ENCODE assay signal across 36 cellular contexts in the genomic region with DNA sequence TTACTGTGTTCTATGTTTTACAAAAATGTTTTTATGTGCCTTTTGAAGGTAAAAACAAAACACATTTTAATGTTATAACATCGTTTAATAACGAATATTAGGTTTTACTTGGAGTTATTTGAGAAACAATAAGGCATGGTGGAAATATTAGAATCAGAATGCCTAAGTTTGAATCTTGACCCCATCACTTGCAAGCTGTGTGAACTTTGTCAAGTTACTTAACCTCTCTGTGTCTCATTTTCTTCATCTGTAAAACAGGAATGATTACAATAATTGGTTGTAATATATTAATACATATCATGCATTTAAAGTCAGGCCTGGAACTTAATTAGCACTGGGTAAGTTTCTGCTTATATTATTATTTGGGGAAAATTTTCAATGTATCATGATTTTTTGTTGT.
"Had no signal": no experiment of that assay in that cellular context is flagged by ENCODE, and none has a peak within 500 bp of the region (broad histone marks: within the 10 kb centered on the region; RNA-seq: fewer than 3 reads in every experiment).

No MANE protein-coding gene starts in this region.

- DNase-seq: activated B cell treated with CpG ODN at 0.5 μM for 24 hours; activated CD4-positive, alpha-beta memory T cell treated with anti-CD3 and anti-CD28 coated beads for 36 hours; activated CD4-positive, alpha-beta T cell treated with anti-CD3 and anti-CD28 coated beads for 4 hours; activated CD4-positive, alpha-beta T cell treated with anti-CD3 and anti-CD28 coated beads, Interleukin-2, amount 10 ng/mL, durations not matched to agents 24 days and 14 days; activated CD4-positive, alpha-beta T cell treated with anti-CD3 and anti-CD28 coated beads, Interleukin-2, amount 50 U/mL, for 1 hour; activated CD4-positive, alpha-beta T cell treated with anti-CD3 and anti-CD28 coated beads, Interleukin-2, amount 50 U/mL, for 4 hours; activated CD4-positive, CD25-positive, alpha-beta regulatory T cell treated with anti-CD3 and anti-CD28 coated beads, Interleukin-2, amount 50 U/mL, for 72 hours; activated CD8-positive, alpha-beta memory T cell treated with anti-CD3 and anti-CD28 coated beads, Interleukin-2, amount 50 U/mL, for 4 hours; activated CD8-positive, alpha-beta T cell treated with anti-CD3 and anti-CD28 coated beads for 36 hours; activated effector memory CD4-positive, alpha-beta T cell treated with Interleukin-2 at 50 U/mL for 16 hours; activated gamma-delta T cell; activated naive CD4-positive, alpha-beta T cell treated with anti-CD3 and anti-CD28 coated beads, Interleukin-2, amount 10 ng/mL, durations not matched to agents 7 days and 5 days; activated naive CD4-positive, alpha-beta T cell treated with Interleukin-2 at 50 U/mL for 16 hours; activated naive CD8-positive, alpha-beta T cell treated with anti-CD3 and anti-CD28 coated beads, Interleukin-2, amount 10 ng/mL, durations not matched to agents 7 days and 5 days; activated naive CD8-positive, alpha-beta T cell treated with anti-CD3 and anti-CD28 coated beads, Interleukin-2, amount 50 U/mL, for 24 hours; activated T-cell treated with anti-CD3 and anti-CD28 coated beads for 4 hours; activated T-cell treated with anti-CD3 and anti-CD28 coated beads, Interleukin-2, amount 50 U/mL, for 1 hour; activated T-cell treated with anti-CD3 and anti-CD28 coated beads, Interleukin-2, amount 50 U/mL, for 4 hours; activated T-cell treated with anti-CD3 and anti-CD28 coated beads, Interleukin-2, amount 50 U/mL, for 72 hours; amygdala; anterior cingulate cortex; caudate nucleus; cerebellar nuclear complex; colonic mucosa; T-helper 17 cell had no signal

- H3K4me1 ChIP-seq: ascending aorta, colonic mucosa had no signal

- ATAC-seq: activated CD8-positive, alpha-beta T cell treated with anti-CD3 and anti-CD28 coated beads for 36 hours; activated naive CD8-positive, alpha-beta T cell treated with anti-CD3 and anti-CD28 coated beads, Interleukin-2, amount 50 U/mL, for 24 hours; activated T-cell treated with anti-CD3 and anti-CD28 coated beads, Interleukin-2, amount 50 U/mL, for 4 hours; activated T-cell treated with anti-CD3 and anti-CD28 coated beads, Interleukin-2, amount 50 U/mL, for 72 hours; T-helper 17 cell had no signal

- H3K4me3 ChIP-seq: ascending aorta, cardiac muscle cell, colonic mucosa had no signal

- H3K9me3 ChIP-seq: ascending aorta, colonic mucosa had no signal

- H3K4me3 Mint-ChIP-seq: activated B cell treated with CpG ODN at 0.5 μM for 24 hours; activated CD4-positive, alpha-beta memory T cell treated with anti-CD3 and anti-CD28 coated beads for 36 hours; activated CD4-positive, alpha-beta T cell treated with anti-CD3 and anti-CD28 coated beads, Interleukin-2, amount 10 ng/mL, durations not matched to agents 24 days and 14 days; activated CD8-positive, alpha-beta T cell treated with anti-CD3 and anti-CD28 coated beads for 36 hours; activated naive CD4-positive, alpha-beta T cell treated with anti-CD3 and anti-CD28 coated beads, Interleukin-2, amount 10 ng/mL, durations not matched to agents 7 days and 5 days; activated naive CD4-positive, alpha-beta T cell treated with anti-CD3 and anti-CD28 coated beads, Interleukin-2, amount 50 U/mL, for 24 hours; activated naive CD8-positive, alpha-beta T cell; activated naive CD8-positive, alpha-beta T cell treated with anti-CD3 and anti-CD28 coated beads, Interleukin-2, amount 10 ng/mL, durations not matched to agents 7 days and 5 days; activated naive CD8-positive, alpha-beta T cell treated with anti-CD3 and anti-CD28 coated beads, Interleukin-2, amount 50 U/mL, for 24 hours; activated T-cell treated with anti-CD3 and anti-CD28 coated beads, Interleukin-2, amount 50 U/mL, for 4 hours; activated T-cell treated with anti-CD3 and anti-CD28 coated beads, Interleukin-2, amount 50 U/mL, for 72 hours; activated T-helper 1 cell treated with anti-CD3 and anti-CD28 coated beads, Interleukin-12 subunit alpha, Interleukin-12 subunit beta, Interleukin-2, Interleukin-4 antibody, amounts not matched to agents 30 ng/mL and 10 ng/mL and 1 ng/mL, durations not matched to agents 14 hours and 24 hours and 36 hours; brain; central memory CD8-positive, alpha-beta T cell; T-helper 17 cell had no signal

- H3K27me3 ChIP-seq: ascending aorta, cardiac muscle cell, colonic mucosa had no signal

- H3K36me3 Mint-ChIP-seq: activated CD4-positive, alpha-beta memory T cell treated with anti-CD3 and anti-CD28 coated beads for 36 hours; activated naive CD4-positive, alpha-beta T cell treated with anti-CD3 and anti-CD28 coated beads, Interleukin-2, amount 50 U/mL, for 24 hours; brain had no signal

- H3K27ac ChIP-seq: ascending aorta, cardiac muscle cell, colonic mucosa, VCaP had no signal

- H3K9me3 Mint-ChIP-seq: activated B cell treated with CpG ODN at 0.5 μM for 24 hours; activated CD4-positive, alpha-beta memory T cell treated with anti-CD3 and anti-CD28 coated beads for 36 hours; activated CD8-positive, alpha-beta T cell treated with anti-CD3 and anti-CD28 coated beads for 36 hours; activated naive CD4-positive, alpha-beta T cell treated with anti-CD3 and anti-CD28 coated beads, Interleukin-2, amount 50 U/mL, for 24 hours; activated naive CD8-positive, alpha-beta T cell treated with anti-CD3 and anti-CD28 coated beads, Interleukin-2, amount 50 U/mL, for 24 hours; activated T-cell treated with anti-CD3 and anti-CD28 coated beads, Interleukin-2, amount 50 U/mL, for 4 hours; central memory CD8-positive, alpha-beta T cell had no signal

- H3K36me3 ChIP-seq: ascending aorta, cardiac muscle cell, colonic mucosa had no signal

- H3K4me1 Mint-ChIP-seq: T-helper 17 cell had no signal

- FAIRE-seq: bronchial epithelial cell, TTC549 had no signal

- H3K27ac Mint-ChIP-seq: activated B cell treated with CpG ODN at 0.5 μM for 24 hours; activated CD4-positive, alpha-beta memory T cell treated with anti-CD3 and anti-CD28 coated beads for 36 hours; activated CD4-positive, alpha-beta T cell treated with anti-CD3 and anti-CD28 coated beads, Interleukin-2, amount 10 ng/mL, durations not matched to agents 24 days and 14 days; activated CD8-positive, alpha-beta T cell treated with anti-CD3 and anti-CD28 coated beads for 36 hours; activated naive CD4-positive, alpha-beta T cell treated with anti-CD3 and anti-CD28 coated beads, Interleukin-2, amount 10 ng/mL, durations not matched to agents 7 days and 5 days; activated naive CD4-positive, alpha-beta T cell treated with anti-CD3 and anti-CD28 coated beads, Interleukin-2, amount 50 U/mL, for 24 hours; activated naive CD8-positive, alpha-beta T cell; activated naive CD8-positive, alpha-beta T cell treated with anti-CD3 and anti-CD28 coated beads, Interleukin-2, amount 10 ng/mL, durations not matched to agents 7 days and 5 days; activated naive CD8-positive, alpha-beta T cell treated with anti-CD3 and anti-CD28 coated beads, Interleukin-2, amount 50 U/mL, for 24 hours; activated T-cell treated with anti-CD3 and anti-CD28 coated beads, Interleukin-2, amount 50 U/mL, for 72 hours; activated T-helper 1 cell treated with anti-CD3 and anti-CD28 coated beads, Interleukin-12 subunit alpha, Interleukin-12 subunit beta, Interleukin-2, Interleukin-4 antibody, amounts not matched to agents 30 ng/mL and 10 ng/mL and 1 ng/mL, durations not matched to agents 14 hours and 24 hours and 36 hours; activated T-helper 2 cell treated with anti-CD3 and anti-CD28 coated beads, Interferon-gamma antibody, Interleukin-2, Interleukin-4, amounts not matched to agents 10 μg/mL and 5 μg/mL and 100 μg/mL, durations not matched to agents 14 hours and 24 hours and 36 hours; brain; T-helper 17 cell had no signal

- H3K27me3 Mint-ChIP-seq: activated CD4-positive, alpha-beta memory T cell treated with anti-CD3 and anti-CD28 coated beads for 36 hours; activated CD4-positive, alpha-beta T cell treated with anti-CD3 and anti-CD28 coated beads, Interleukin-2, amount 10 ng/mL, durations not matched to agents 24 days and 14 days; activated CD8-positive, alpha-beta T cell treated with anti-CD3 and anti-CD28 coated beads for 36 hours; activated naive CD4-positive, alpha-beta T cell treated with anti-CD3 and anti-CD28 coated beads, Interleukin-2, amount 10 ng/mL, durations not matched to agents 7 days and 5 days; activated naive CD4-positive, alpha-beta T cell treated with anti-CD3 and anti-CD28 coated beads, Interleukin-2, amount 50 U/mL, for 24 hours; activated naive CD8-positive, alpha-beta T cell; activated naive CD8-positive, alpha-beta T cell treated with anti-CD3 and anti-CD28 coated beads, Interleukin-2, amount 10 ng/mL, durations not matched to agents 7 days and 5 days; activated naive CD8-positive, alpha-beta T cell treated with anti-CD3 and anti-CD28 coated beads, Interleukin-2, amount 50 U/mL, for 24 hours; brain; central memory CD8-positive, alpha-beta T cell; T-helper 17 cell had no signal
